ENCODE assay signal across 10 cellular contexts in genomic region chr2:237604960-237605359, GRCh38. TPM values are rescaled to one million over a fixed set of nuclear protein-coding genes. Genes with fewer than 3 reads are reported as not detected.
DNase-seq lines count a peak whose midpoint lies in the region; ATAC-seq and TF ChIP-seq lines count a peak whose summit lies in the region.
"Had no signal": no experiment of that assay in that cellular context is flagged by ENCODE, and none has a peak within 500 bp of the region (broad histone marks: within the 10 kb centered on the region; RNA-seq: fewer than 3 reads in every experiment).

No MANE protein-coding gene starts in this region.

- H3K4me2 ChIP-seq in MM.1S (ENCODE audit: low read depth, low read length) = no peak overlapping the region

- no peaks in the 10 kb centered on the region for H3K79me2 ChIP-seq in MM.1S (ENCODE audit: low read length)

- no peaks in the 10 kb centered on the region for H3K36me3 ChIP-seq in MM.1S (replicated peaks; ENCODE audit: insufficient read depth, low read length)

- peaks cover 27% of the 10 kb centered on the region for H3K4me1 ChIP-seq in MM.1S (ENCODE audit: low read length)

- H3K4me3 ChIP-seq in AG10803 (ENCODE audit: low read length) (no peak overlapping the region), MM.1S (ENCODE audit: low read length) (no peak overlapping the region)

- peak; percentile 52 for TF ChIP-seq CTCF in AG10803 (conservative IDR thresholded peaks at IDR 0.05; ENCODE audit: low read length)
- peak; percentile 65 for TF ChIP-seq CTCF in VCaP (conservative IDR thresholded peaks at IDR 0.05)
- no peak for TF ChIP-seq CTCF in omental fat pad (IDR thresholded peaks at IDR 0.05)
- no peak for TF ChIP-seq CTCF in MM.1S (IDR thresholded peaks at IDR 0.05; ENCODE audit: low read length)

- H3K27me3 ChIP-seq in MM.1S (replicated peaks; ENCODE audit: insufficient read depth, low read length) = no peaks in the 10 kb centered on the region

- H3K9ac ChIP-seq in MM.1S (ENCODE audit: low read length) = no peak overlapping the region

- DNase-seq in AG10803 (ENCODE audit: low read depth) = peak; percentile 41
- DNase-seq in ELR (ENCODE audit: low read depth) = peak; percentile 53
- no peak for DNase-seq in left lobe of liver (ENCODE audit: low spot score)
- DNase-seq in omental fat pad (ENCODE audit: low spot score) = no peak
- DNase-seq in SKM-1 (lab: John Stamatoyannopoulos, UW; ENCODE audit: unreplicated experiment) = no peak
- DNase-seq in MM.1S = no peak
- DNase-seq: activated CD4-positive, alpha-beta T cell treated with anti-CD3 and anti-CD28 coated beads for 1 hour; NCI-H2171 had no signal

- H3F3A ChIP-seq in MM.1S (ENCODE audit: insufficient read depth, low read length) = no peaks in the 10 kb centered on the region

- peak overlapping the region; percentile 50; the same call in 1 of the 2 replicates for H3K27ac ChIP-seq in VCaP
- no peak overlapping the region for H3K27ac ChIP-seq in MM.1S (ENCODE audit: low read length)

- H3K9me3 ChIP-seq in MM.1S (replicated peaks; ENCODE audit: insufficient read depth, low read length) = no peaks in the 10 kb centered on the region

- H3K9me2 ChIP-seq in MM.1S (replicated peaks; ENCODE audit: insufficient read depth, low read length) = no peaks in the 10 kb centered on the region

- no peak overlapping the region for H2AFZ ChIP-seq in MM.1S (ENCODE audit: low read length)

- ATAC-seq in left lobe of liver (peak; percentile 21), omental fat pad (ENCODE audit: low FRiP score) (no peak), GM21528 (IDR thresholded peaks at IDR 0.05; ENCODE audit: low FRiP score, unreplicated experiment) (no peak)

- H4K20me1 ChIP-seq in MM.1S (ENCODE audit: insufficient read depth, low read length) = no peaks in the 10 kb centered on the region

RNA-seq across cellular contexts. Expression of gene RAB17, which starts 14.4 kb away (rescaled TPM):
- total RNA-seq in left lobe of liver (88.5 TPM), omental fat pad (1 to 10 TPM in 2 of 4 donors, under 1 TPM in 1, not detected in 1; 0.84 to 8.6 (median 3.5) TPM)

RNA-seq across cellular contexts. Expression of gene LRRFIP1, which starts 22.4 kb away (rescaled TPM):
- 33.6 TPM for total RNA-seq in left lobe of liver
- total RNA-seq in omental fat pad = 100 to 1,000 TPM in 3 of 4 donors, 10 to 100 TPM in 1; 90.0 to 257 (median 113) TPM

RNA-seq across cellular contexts. Expression of gene PRLH, which starts 38.6 kb away (rescaled TPM):
- total RNA-seq in left lobe of liver (not detected), omental fat pad (not detected)

Comparison
In these comparisons a context has a peak if more than half of its experiments do, and no peak if none do; other contexts are left out.
1. DNase-seq: peak in AG10803 (single experiment) and ELR (single experiment); none in left lobe of liver (single experiment), omental fat pad (single experiment), SKM-1 (single experiment) and MM.1S (single experiment).
2. CTCF ChIP-seq: peak in AG10803 (single experiment) and VCaP (single experiment); none in omental fat pad (0 of 3) and MM.1S (single experiment).